ENCODE assay signal across 1 cellular context in genomic region chr11:68328374-68329091, GRCh38.
TF ChIP-seq lines count a peak whose summit lies in the region.

No MANE protein-coding gene starts in this region.

TF ChIP-seq in HepG2, 621 proteins besides CTCF, POLR2A, EP300 and RAD21 (continued from another document and continues in another):
- TF ChIP-seq ZNF766 (CRISPR knock-in tag; IDR thresholded peaks at IDR 0.05; ENCODE audit: borderline replicate concordance) (no peak), ZNF790 (CRISPR knock-in tag; IDR thresholded peaks at IDR 0.05; ENCODE audit: borderline replicate concordance) (no peak), ZSCAN25 (CRISPR knock-in tag; IDR thresholded peaks at IDR 0.05) (no peak), JARID2 (CRISPR knock-in tag; IDR thresholded peaks at IDR 0.05; ENCODE audit: insufficient replicate concordance) (no peak), ZFP37 (CRISPR knock-in tag; IDR thresholded peaks at IDR 0.05; ENCODE audit: borderline replicate concordance) (0 out of 2 replicates have a peak, but pooled peaks have one; percentile 29), ZNF577 (CRISPR knock-in tag; IDR thresholded peaks at IDR 0.05; ENCODE audit: borderline replicate concordance, low read depth) (no peak), ZBTB3 (CRISPR knock-in tag; IDR thresholded peaks at IDR 0.05; ENCODE audit: borderline replicate concordance, low read depth) (peak; percentile 83; the same call in 1 of the 2 replicates), PCBP1 (IDR thresholded peaks at IDR 0.05; ENCODE audit: borderline replicate concordance, low read depth, low read length) (0 out of 2 replicates have a peak, but pooled peaks have one; percentile 60), ZBTB1 (CRISPR knock-in tag; IDR thresholded peaks at IDR 0.05; ENCODE audit: borderline replicate concordance) (no peak), ZBTB33 (CRISPR knock-in tag; IDR thresholded peaks at IDR 0.05) (no peak), TOPORS (CRISPR knock-in tag; IDR thresholded peaks at IDR 0.05) (no peak), PRPF4 (IDR thresholded peaks at IDR 0.05; ENCODE audit: low read depth, low read length, poor library complexity, severe bottlenecking) (peak; percentile 68), PREB (CRISPR knock-in tag; IDR thresholded peaks at IDR 0.05) (no peak), ATF5 (CRISPR knock-in tag; IDR thresholded peaks at IDR 0.05; ENCODE audit: low read depth) (no peak), GTF2F1 (IDR thresholded peaks at IDR 0.05; ENCODE audit: low read length) (no peak), ZNF724P (CRISPR knock-in tag; IDR thresholded peaks at IDR 0.05; ENCODE audit: borderline replicate concordance) (no peak), ZNF549 (CRISPR knock-in tag; IDR thresholded peaks at IDR 0.05) (no peak), STAT5B (CRISPR knock-in tag; IDR thresholded peaks at IDR 0.05) (no peak), ZBTB2 (CRISPR knock-in tag; IDR thresholded peaks at IDR 0.05; ENCODE audit: low read depth) (no peak), DNMT3B (CRISPR knock-in tag; conservative IDR thresholded peaks at IDR 0.05) (no peak), FOSL2 (CRISPR knock-in tag; IDR thresholded peaks at IDR 0.05) (no peak), TAF15 (IDR thresholded peaks at IDR 0.05; ENCODE audit: low read depth, low read length, poor library complexity, severe bottlenecking) (no peak), KMT2B (CRISPR knock-in tag; IDR thresholded peaks at IDR 0.05) (no peak), TFE3 (CRISPR knock-in tag; IDR thresholded peaks at IDR 0.05) (no peak), ATF3 (CRISPR knock-in tag; IDR thresholded peaks at IDR 0.05) (no peak), SPEN (CRISPR knock-in tag; IDR thresholded peaks at IDR 0.05; ENCODE audit: low read depth) (peak; percentile 41; the same call in 1 of the 2 replicates), ZNF616 (CRISPR knock-in tag; IDR thresholded peaks at IDR 0.05; ENCODE audit: low read depth) (no peak), GLI4 (CRISPR knock-in tag; IDR thresholded peaks at IDR 0.05; ENCODE audit: borderline replicate concordance) (no peak), FUBP1 (CRISPR knock-in tag; IDR thresholded peaks at IDR 0.05; ENCODE audit: borderline replicate concordance) (no peak), ARHGAP35 (CRISPR knock-in tag; IDR thresholded peaks at IDR 0.05; ENCODE audit: borderline replicate concordance) (no peak), NR3C1 (CRISPR knock-in tag; IDR thresholded peaks at IDR 0.05) (no peak), AFF4 (CRISPR knock-in tag; IDR thresholded peaks at IDR 0.05) (no peak), ZNF816 (CRISPR knock-in tag; IDR thresholded peaks at IDR 0.05; ENCODE audit: borderline replicate concordance) (no peak), ZNF678 (CRISPR knock-in tag; IDR thresholded peaks at IDR 0.05) (no peak), ZBTB4 (CRISPR knock-in tag; IDR thresholded peaks at IDR 0.05; ENCODE audit: borderline replicate concordance) (0 out of 2 replicates have a peak, but pooled peaks have one; percentile 48), ZNF550 (CRISPR knock-in tag; IDR thresholded peaks at IDR 0.05; ENCODE audit: borderline replicate concordance) (no peak), ZNF788 (CRISPR knock-in tag; IDR thresholded peaks at IDR 0.05; ENCODE audit: borderline replicate concordance) (peak; percentile 30; the same call in 1 of the 2 replicates), SALL1 (CRISPR knock-in tag; IDR thresholded peaks at IDR 0.05) (peak; percentile 87), PRDM15 (CRISPR knock-in tag; IDR thresholded peaks at IDR 0.05) (no peak), ZNF33A (CRISPR knock-in tag; IDR thresholded peaks at IDR 0.05; ENCODE audit: borderline replicate concordance) (no peak), ZNF263 (CRISPR knock-in tag; IDR thresholded peaks at IDR 0.05) (peak; percentile 79), ZNF841 (CRISPR knock-in tag; IDR thresholded peaks at IDR 0.05; ENCODE audit: borderline replicate concordance) (no peak)
